27 cellular contexts compared by ENCODE assay signal in genomic region chr18:29218101-29218500, GRCh38.
"Had no signal": no experiment of that assay in that cellular context is flagged by ENCODE, and none has a peak within 500 bp of the region (broad histone marks: within the 10 kb centered on the region; RNA-seq: fewer than 3 reads in every experiment).

No MANE protein-coding gene starts in this region.

- H3K4me1 ChIP-seq: colonic mucosa, gastroesophageal sphincter, right lobe of liver, stomach, suprapubic skin, tibial artery, upper lobe of right lung had no signal

- H3K27ac Mint-ChIP-seq: activated CD4-positive, alpha-beta T cell treated with anti-CD3 and anti-CD28 coated beads for 36 hours; activated CD8-positive, alpha-beta T cell treated with anti-CD3 and anti-CD28 coated beads, Interleukin-2, amount 10 ng/mL, durations not matched to agents 7 days and 5 days; activated naive CD8-positive, alpha-beta T cell; activated T-cell treated with anti-CD3 and anti-CD28 coated beads, Interleukin-2, amount 50 U/mL, for 72 hours; nephron; stimulated activated naive B cell treated with anti-CD40 and anti-IgM and Interleukin-4, amounts not matched to agents 10 μg/mL and 1 μg/mL and 100 μg/mL, for 72 hours; T-helper 2 cell treated with Interferon-gamma antibody and Interleukin-4, amounts not matched to agents 5 μg/mL and 100 μg/mL, for 36 hours had no signal

- H3K27me3 ChIP-seq: cardiac muscle cell, colonic mucosa, gastroesophageal sphincter, right lobe of liver, stomach, suprapubic skin, tibial artery, upper lobe of right lung had no signal

- H3K4me1 Mint-ChIP-seq: activated CD4-positive, alpha-beta T cell treated with anti-CD3 and anti-CD28 coated beads for 36 hours; nephron; stimulated activated naive B cell treated with anti-CD40 and anti-IgM and Interleukin-4, amounts not matched to agents 10 μg/mL and 1 μg/mL and 100 μg/mL, for 72 hours had no signal

- H3K4me3 Mint-ChIP-seq: activated CD4-positive, alpha-beta T cell treated with anti-CD3 and anti-CD28 coated beads for 36 hours; activated CD8-positive, alpha-beta T cell treated with anti-CD3 and anti-CD28 coated beads, Interleukin-2, amount 10 ng/mL, durations not matched to agents 7 days and 5 days; activated naive CD8-positive, alpha-beta T cell; activated T-cell treated with anti-CD3 and anti-CD28 coated beads, Interleukin-2, amount 50 U/mL, for 72 hours; brain; nephron; stimulated activated naive B cell treated with anti-CD40 and anti-IgM and Interleukin-4, amounts not matched to agents 10 μg/mL and 1 μg/mL and 100 μg/mL, for 72 hours; T-helper 2 cell treated with Interferon-gamma antibody and Interleukin-4, amounts not matched to agents 5 μg/mL and 100 μg/mL, for 36 hours had no signal

- H3K36me3 ChIP-seq: cardiac muscle cell, colonic mucosa, gastroesophageal sphincter, right lobe of liver, stomach, suprapubic skin, tibial artery, upper lobe of right lung had no signal

- ATAC-seq: activated CD4-positive, alpha-beta T cell treated with anti-CD3 and anti-CD28 coated beads for 36 hours; activated CD8-positive, alpha-beta T cell treated with anti-CD3 and anti-CD28 coated beads, Interleukin-2, amount 10 ng/mL, durations not matched to agents 7 days and 5 days; activated T-cell treated with anti-CD3 and anti-CD28 coated beads, Interleukin-2, amount 50 U/mL, for 72 hours; gastroesophageal sphincter; left colon; right lobe of liver; stimulated activated naive B cell treated with anti-CD40 and anti-IgM and Interleukin-4, amounts not matched to agents 10 μg/mL and 1 μg/mL and 100 μg/mL, for 72 hours; upper lobe of right lung had no signal

- H3K36me3 Mint-ChIP-seq: activated naive CD8-positive, alpha-beta T cell; brain; stimulated activated naive B cell treated with anti-CD40 and anti-IgM and Interleukin-4, amounts not matched to agents 10 μg/mL and 1 μg/mL and 100 μg/mL, for 72 hours had no signal

- DNase-seq: activated CD4-positive, alpha-beta T cell treated with anti-CD3 and anti-CD28 coated beads for 36 hours; activated CD4-positive, CD25-positive, alpha-beta regulatory T cell; activated CD8-positive, alpha-beta T cell treated with anti-CD3 and anti-CD28 coated beads, Interleukin-2, amount 10 ng/mL, durations not matched to agents 7 days and 5 days; activated naive CD4-positive, alpha-beta T cell treated with Interleukin-2 at 50 U/mL for 16 hours; activated T-cell treated with anti-CD3 and anti-CD28 coated beads for 4 hours; activated T-cell treated with anti-CD3 and anti-CD28 coated beads, Interleukin-2, amount 50 U/mL, for 72 hours; anterior cingulate cortex; cerebellar nuclear complex; colonic mucosa; effector CD8-positive, alpha-beta T cell; hippocampal formation; left colon; mammary epithelial cell; right lobe of liver; small intestine; stimulated activated CD4-positive, alpha-beta T cell treated with anti-CD3 and anti-CD28 coated beads, Interleukin-2, amount 100 ng/mL, for 24 hours; stimulated activated naive B cell treated with anti-CD40 and anti-IgM and Interleukin-4, amounts not matched to agents 10 μg/mL and 1 μg/mL and 100 μg/mL, for 72 hours; stomach; tibial artery; upper lobe of right lung had no signal

- H3K27ac ChIP-seq: cardiac muscle cell, colonic mucosa, gastroesophageal sphincter, right lobe of liver, stomach, suprapubic skin, tibial artery, upper lobe of right lung had no signal

- H3K27me3 Mint-ChIP-seq: activated CD4-positive, alpha-beta T cell treated with anti-CD3 and anti-CD28 coated beads for 36 hours; activated naive CD8-positive, alpha-beta T cell; brain; stimulated activated naive B cell treated with anti-CD40 and anti-IgM and Interleukin-4, amounts not matched to agents 10 μg/mL and 1 μg/mL and 100 μg/mL, for 72 hours had no signal

- H3K9me3 ChIP-seq: colonic mucosa, gastroesophageal sphincter, right lobe of liver, suprapubic skin, tibial artery, upper lobe of right lung had no signal

- H3K4me3 ChIP-seq: cardiac muscle cell, colonic mucosa, gastroesophageal sphincter, right lobe of liver, stomach, suprapubic skin, tibial artery, upper lobe of right lung had no signal
